8 cellular contexts compared by ENCODE assay signal in genomic region chr5:171361151-171361550, GRCh38. TPM values are rescaled to one million over a fixed set of nuclear protein-coding genes. Genes with fewer than 3 reads are reported as not detected.
"Had no signal": no experiment of that assay in that cellular context is flagged by ENCODE, and none has a peak within 500 bp of the region (broad histone marks: within the 10 kb centered on the region; RNA-seq: fewer than 3 reads in every experiment).

No MANE protein-coding gene starts in this region.

RNA-seq across cellular contexts. Expression of gene TLX3, which starts 52.1 kb away (rescaled TPM):
- total RNA-seq: LHCN-M2, MCF 10A, NCI-H460, OCI-LY7, PC-3, Peyer's patch, Right ventricle myocardium superior, SJSA1 had no signal

RNA-seq across cellular contexts. Expression of gene FGF18, which starts 58.3 kb away (rescaled TPM):
- total RNA-seq: MCF 10A, NCI-H460 had no signal
